ENCODE assay signal across 1 cellular context in the genomic region with DNA sequence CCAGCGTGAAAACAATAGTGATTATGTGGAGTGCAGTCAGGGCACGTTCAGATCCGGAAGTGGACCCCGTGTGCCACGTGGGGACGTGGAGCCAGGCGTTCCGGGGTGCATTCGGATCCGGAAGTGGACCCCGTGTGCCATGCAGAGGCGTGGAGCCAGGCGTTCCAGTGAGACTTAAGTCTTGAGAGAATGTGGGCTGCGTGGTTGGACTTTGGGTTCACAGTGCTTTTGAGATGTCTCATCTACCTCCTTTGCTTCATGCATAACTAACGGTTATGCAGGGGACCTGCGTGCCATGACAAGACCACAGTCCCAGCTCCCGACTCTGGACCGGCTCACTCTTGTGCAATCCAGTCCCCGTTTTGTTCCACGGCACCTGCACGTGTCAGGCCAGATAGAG.
TF ChIP-seq lines count a peak whose summit lies in the region.

No MANE protein-coding gene starts in this region.

TF ChIP-seq in IMR-90, 13 proteins besides CTCF, POLR2A, EP300 and RAD21 (continued from another document):
- TF ChIP-seq, protein P1, sequence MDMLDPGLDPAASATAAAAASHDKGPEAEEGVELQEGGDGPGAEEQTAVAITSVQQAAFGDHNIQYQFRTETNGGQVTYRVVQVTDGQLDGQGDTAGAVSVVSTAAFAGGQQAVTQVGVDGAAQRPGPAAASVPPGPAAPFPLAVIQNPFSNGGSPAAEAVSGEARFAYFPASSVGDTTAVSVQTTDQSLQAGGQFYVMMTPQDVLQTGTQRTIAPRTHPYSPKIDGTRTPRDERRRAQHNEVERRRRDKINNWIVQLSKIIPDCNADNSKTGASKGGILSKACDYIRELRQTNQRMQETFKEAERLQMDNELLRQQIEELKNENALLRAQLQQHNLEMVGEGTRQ (IDR thresholded peaks at IDR 0.05; ENCODE audit: low read depth, low read length) = no peak
- TF ChIP-seq CHD1 (IDR thresholded peaks at IDR 0.05; ENCODE audit: low read depth, low read length) (no peak), RFX5 (IDR thresholded peaks at IDR 0.05; ENCODE audit: low read depth, low read length) (no peak)
TF ChIP-seq in IMR-90: peak in this region for 1.
